18 cellular contexts compared by ENCODE assay signal in the genomic region with DNA sequence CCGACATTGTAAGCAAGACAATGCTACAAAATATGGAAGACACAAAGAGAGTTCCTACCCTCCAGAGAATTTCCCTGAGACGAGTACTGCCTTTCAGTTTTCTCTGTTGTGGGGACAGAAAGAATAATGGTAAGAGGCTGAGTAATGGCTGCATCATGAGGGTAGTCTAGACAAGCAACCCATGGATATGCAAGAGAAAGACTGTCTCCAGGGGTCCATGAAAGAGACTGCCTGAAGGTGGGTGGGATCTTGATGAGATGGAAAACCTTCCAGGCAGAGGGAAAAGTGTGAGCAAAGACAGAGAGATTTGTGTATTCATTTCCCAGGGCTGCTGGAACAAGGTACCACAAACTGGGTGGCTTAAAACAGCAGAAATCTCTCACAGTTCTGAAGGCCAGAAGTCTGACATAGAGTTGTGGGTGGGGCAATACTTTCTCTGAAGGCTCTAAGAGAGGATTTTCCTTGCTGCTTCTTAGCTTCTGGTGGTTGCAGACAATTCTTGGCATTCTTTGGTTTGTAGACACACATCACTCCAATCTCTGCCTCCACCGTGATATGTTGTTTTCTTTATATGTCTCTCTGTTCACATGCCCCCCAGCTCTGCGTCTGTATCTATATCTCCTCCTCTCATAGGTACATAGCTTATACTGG. TPM values are rescaled to one million over a fixed set of nuclear protein-coding genes. Genes with fewer than 3 reads are reported as not detected.
DNase-seq lines count a peak whose midpoint lies in the region; ATAC-seq, FAIRE-seq and TF ChIP-seq lines count a peak whose summit lies in the region.
"Had no signal": no experiment of that assay in that cellular context is flagged by ENCODE, and none has a peak within 500 bp of the region (broad histone marks: within the 10 kb centered on the region; RNA-seq: fewer than 3 reads in every experiment).

No MANE protein-coding gene starts in this region.

- TF ChIP-seq CTCF in AG09309 (IDR thresholded peaks at IDR 0.05; ENCODE audit: control insufficient read depth, insufficient read depth, low read depth, low read length, missing control alignments) (no peak), H1 (IDR thresholded peaks at IDR 0.05; ENCODE audit: control extremely low read depth in 1 of 3, insufficient read depth in 1 of 3, low read depth in 1 of 3, low read length in 3 of 3) (no peak), neural progenitor cell (IDR thresholded peaks at IDR 0.05) (no peak), GM20000 (IDR thresholded peaks at IDR 0.05; ENCODE audit: extremely low read depth, missing control alignments) (no peak)

- no peaks in the 10 kb centered on the region for H3K9me3 Mint-ChIP-seq in neural progenitor cell
- no peaks in the 10 kb centered on the region for H3K9me3 Mint-ChIP-seq in stimulated activated naive B cell treated with anti-CD40 and anti-IgM and Interleukin-4, amounts not matched to agents 10 μg/mL and 1 μg/mL and 100 μg/mL, for 72 hours
- H3K9me3 Mint-ChIP-seq: CD8-positive, alpha-beta T cell; natural killer cell treated with Interleukin-12 subunit alpha and Interleukin-12 subunit beta and Interleukin-15 and Interleukin-18, amount 100 ng/mL, for 72 hours; stimulated activated naive CD8-positive, alpha-beta T cell treated with anti-CD3 and anti-CD28 coated beads, Interleukin-15, Interleukin-2, amounts not matched to agents 100 ng/mL and 50 ng/mL, for 24 hours had no signal

- DNase-seq in AG09309 (ENCODE audit: low read depth) (peak; percentile 23), M059J (ENCODE audit: low read depth) (peak; percentile 74), H1 (ENCODE audit: low read depth in 1 of 2, low spot score in 2 of 2) (no peak), neural progenitor cell (ENCODE audit: low spot score) (no peak), NCI-H1694 treated with DMSO at 0.1 percent for 48 hours (lab: John Stamatoyannopoulos, UW) (no peak), GM20000 (ENCODE audit: low spot score) (no peak), HT-29 (ENCODE audit: low spot score) (no peak)
- DNase-seq in stimulated activated naive B cell treated with anti-CD40 and anti-IgM and Interleukin-4, amounts not matched to agents 10 μg/mL and 1 μg/mL and 100 μg/mL, for 72 hours, result no peak
- DNase-seq: anterior cingulate cortex; CD8-positive, alpha-beta T cell; DMS79; NCI-H526 treated with DMSO at 0.1 percent for 48 hours; SJCRH30; upper lobe of right lung had no signal

- no peak overlapping the region for H3K4ac ChIP-seq in H1 (replicated peaks; ENCODE audit: insufficient read length, low read depth, low read length)

- no peak overlapping the region for H2BK15ac ChIP-seq in H1 (ENCODE audit: low read length)

- CTCF ChIA-PET in H1 (lab: Charles Lee; ENCODE audit: partially characterized antibody), result interaction anchor here (0.7 to 1.2 kb wide), 3 partner anchors 123 to 234 kb away, joined by 3 read pairs; no protein-coding TSS in a partner anchor

- no peak overlapping the region for H2BK20ac ChIP-seq in H1 (ENCODE audit: low read length)

- no peak overlapping the region for H2BK5ac ChIP-seq in H1 (ENCODE audit: low read depth, low read length)

- H4K20me1 ChIP-seq in H1 (replicated peaks in 1 of 2; ENCODE audit: control insufficient read depth in 1 of 2, insufficient read depth in 2 of 2, low read length in 2 of 2) (no peaks in the 10 kb centered on the region), neural progenitor cell (ENCODE audit: low read depth) (no peaks in the 10 kb centered on the region)

- H3K18ac ChIP-seq in H1 (ENCODE audit: extremely low read depth, low read length), result no peak overlapping the region

- H3K36me3 Mint-ChIP-seq in neural progenitor cell, result no peaks in the 10 kb centered on the region
- H3K36me3 Mint-ChIP-seq in stimulated activated naive B cell treated with anti-CD40 and anti-IgM and Interleukin-4, amounts not matched to agents 10 μg/mL and 1 μg/mL and 100 μg/mL, for 72 hours, result no peaks in the 10 kb centered on the region
- H3K36me3 Mint-ChIP-seq: CD8-positive, alpha-beta T cell; natural killer cell treated with Interleukin-12 subunit alpha and Interleukin-12 subunit beta and Interleukin-15 and Interleukin-18, amount 100 ng/mL, for 72 hours had no signal

- FAIRE-seq in H1 (lab: Jason Lieb, UNC), result no peak

- H2AFZ ChIP-seq in H1 (ENCODE audit: low read length), result peak overlapping the region; percentile 25; the same call in 1 of the 2 replicates
- peak overlapping the region; percentile 42 for H2AFZ ChIP-seq in neural progenitor cell (replicated peaks)

- no peak overlapping the region for H3K4me2 ChIP-seq in H1 (ENCODE audit: insufficient read depth in 1 of 2, low read depth in 2 of 2, low read length in 2 of 2)
- H3K4me2 ChIP-seq in neural progenitor cell, result no peak overlapping the region

- H3K79me2 ChIP-seq in H1 (ENCODE audit: control insufficient read depth in 1 of 2, insufficient read depth in 2 of 2, low read length in 2 of 2) (no peaks in the 10 kb centered on the region), neural progenitor cell (ENCODE audit: low read depth) (no peaks in the 10 kb centered on the region)

- no peak for ATAC-seq in stimulated activated naive B cell treated with anti-CD40 and anti-IgM and Interleukin-4, amounts not matched to agents 10 μg/mL and 1 μg/mL and 100 μg/mL, for 72 hours (replicated peaks)
- ATAC-seq: CD8-positive, alpha-beta T cell; natural killer cell treated with Interleukin-12 subunit alpha and Interleukin-12 subunit beta and Interleukin-15 and Interleukin-18, amount 100 ng/mL, for 72 hours; upper lobe of right lung had no signal

- no peak overlapping the region for H4K91ac ChIP-seq in H1 (replicated peaks; ENCODE audit: insufficient read length, low read length)

- no peak overlapping the region for H2AK5ac ChIP-seq in H1 (ENCODE audit: low read depth, low read length)

- POLR2A ChIA-PET in H1 (lab: Charles Lee; ENCODE audit: partially characterized antibody), result interaction anchor here (1.3 kb wide), 1 partner anchor 8 kb away, joined by 4 read pairs; no protein-coding TSS in a partner anchor

- H3K36me3 ChIP-seq in H1 (ENCODE audit: control insufficient read depth in 2 of 4, insufficient read depth in 4 of 4, low read length in 3 of 4) (no peaks in the 10 kb centered on the region), neural progenitor cell (no peaks in the 10 kb centered on the region)
- H3K36me3 ChIP-seq: SJCRH30, upper lobe of right lung had no signal

- WGBS in H1 (ENCODE audit: extremely low coverage in 1 of 2, insufficient coverage in 1 of 2, insufficient read length in 1 of 2, insufficient replicate concordance in 2 of 2, low coverage in 1 of 2, low lambda C conversion rate in 2 of 2, missing lambda C conversion rate in 1 of 2), 2 experiments, result 90% methylated on average over 3 of the region's 4 CpGs; no CpG with 5 or more reads in 1 of the 2 experiments

- no peak for TF ChIP-seq EP300 in H1 (IDR thresholded peaks at IDR 0.05; ENCODE audit: borderline replicate concordance in 1 of 2, low read depth in 2 of 2, low read length in 2 of 2)

- H3K27me3 ChIP-seq in H1 (replicated peaks in 1 of 4; ENCODE audit: control insufficient read depth in 3 of 4, extremely low read depth in 1 of 4, insufficient read depth in 3 of 4, low read length in 3 of 4) (no peaks in the 10 kb centered on the region), neural progenitor cell (no peaks in the 10 kb centered on the region)
- H3K27me3 ChIP-seq: SJCRH30, upper lobe of right lung had no signal

- no peaks in the 10 kb centered on the region for H3K4me1 Mint-ChIP-seq in neural progenitor cell
- H3K4me1 Mint-ChIP-seq in stimulated activated naive B cell treated with anti-CD40 and anti-IgM and Interleukin-4, amounts not matched to agents 10 μg/mL and 1 μg/mL and 100 μg/mL, for 72 hours, result no peaks in the 10 kb centered on the region

- H3K9me3 ChIP-seq in H1 (ENCODE audit: insufficient read depth in 2 of 2, low read depth in 1 of 2, low read length in 1 of 2) (0 out of 4 replicates have a peak, but pooled peaks cover 0 to 5% of the 10 kb centered on the region in 2 experiments), neural progenitor cell (ENCODE audit: low read depth) (no peaks in the 10 kb centered on the region)
- H3K9me3 ChIP-seq: SJCRH30, upper lobe of right lung had no signal

- no peak overlapping the region for H3K4me3 Mint-ChIP-seq in neural progenitor cell
- H3K4me3 Mint-ChIP-seq in stimulated activated naive B cell treated with anti-CD40 and anti-IgM and Interleukin-4, amounts not matched to agents 10 μg/mL and 1 μg/mL and 100 μg/mL, for 72 hours, result no peak overlapping the region
- H3K4me3 Mint-ChIP-seq: CD8-positive, alpha-beta T cell; natural killer cell treated with Interleukin-12 subunit alpha and Interleukin-12 subunit beta and Interleukin-15 and Interleukin-18, amount 100 ng/mL, for 72 hours; stimulated activated naive CD8-positive, alpha-beta T cell treated with anti-CD3 and anti-CD28 coated beads, Interleukin-15, Interleukin-2, amounts not matched to agents 100 ng/mL and 50 ng/mL, for 24 hours had no signal

- no peak for TF ChIP-seq POLR2A in H1 (IDR thresholded peaks at IDR 0.05; ENCODE audit: control extremely low read depth in 1 of 2, low read depth in 2 of 2, low read length in 2 of 2)

- H3F3A ChIP-seq in neural progenitor cell (ENCODE audit: low read depth), result no peaks in the 10 kb centered on the region

- H3K4me3 ChIP-seq in AG09309 (ENCODE audit: control insufficient read depth, low read depth, low read length) (no peak overlapping the region), H1 (ENCODE audit: extremely low read depth in 1 of 4, insufficient read depth in 2 of 4, low read depth in 3 of 4, low read length in 4 of 4) (no peak overlapping the region), neural progenitor cell (no peak overlapping the region)
- H3K4me3 ChIP-seq: coronary artery, lung, SJCRH30, upper lobe of right lung had no signal

- no peak overlapping the region for H3K14ac ChIP-seq in H1 (ENCODE audit: insufficient read length)

- peaks cover 2% of the 10 kb centered on the region for H3K27me3 Mint-ChIP-seq in neural progenitor cell (ENCODE audit: insufficient read depth, low read depth)
- peaks cover 10 to 18% of the 10 kb centered on the region in 2 donors for H3K27me3 Mint-ChIP-seq in stimulated activated naive B cell treated with anti-CD40 and anti-IgM and Interleukin-4, amounts not matched to agents 10 μg/mL and 1 μg/mL and 100 μg/mL, for 72 hours

- H3K79me1 ChIP-seq in H1 (ENCODE audit: low read depth, low read length), result no peaks in the 10 kb centered on the region

- H3K9ac ChIP-seq in H1 (replicated peaks in 1 of 4; ENCODE audit: extremely low read depth in 1 of 4, low read depth in 3 of 4, low read length in 3 of 4), result no peak overlapping the region
- no peak overlapping the region for H3K9ac ChIP-seq in neural progenitor cell

- peaks cover 0 to 2% (median 0%) of the 10 kb centered on the region in 4 experiments; a peak in 2 of 7 replicates for H3K4me1 ChIP-seq in H1 (replicated peaks in 1 of 4; ENCODE audit: control insufficient read depth in 3 of 4, insufficient read depth in 4 of 4, low read length in 3 of 4)
- H3K4me1 ChIP-seq in neural progenitor cell, result no peaks in the 10 kb centered on the region
- H3K4me1 ChIP-seq: SJCRH30, upper lobe of right lung had no signal

- H2BK120ac ChIP-seq in H1 (replicated peaks; ENCODE audit: low read depth, low read length), result no peak overlapping the region

- H3K27ac ChIP-seq in H1 (ENCODE audit: low read depth, low read length), result no peak overlapping the region
- H3K27ac ChIP-seq in neural progenitor cell, result no peak overlapping the region
- H3K27ac ChIP-seq: SJCRH30, upper lobe of right lung had no signal

- H4K8ac ChIP-seq in H1 (ENCODE audit: extremely low read depth, insufficient read depth, low read length), result no peak overlapping the region

- H4K5ac ChIP-seq in H1 (ENCODE audit: insufficient read length, low read depth, low read length), result no peak overlapping the region

- no peak overlapping the region for H2BK12ac ChIP-seq in H1 (ENCODE audit: low read depth, low read length)

- no peak for TF ChIP-seq RAD21 in H1 (IDR thresholded peaks at IDR 0.05 in 1 of 2, conservative IDR thresholded peaks at IDR 0.05 in 1 of 2; ENCODE audit: low read depth in 2 of 2, low read length in 2 of 2)

- H3K56ac ChIP-seq in H1 (replicated peaks; ENCODE audit: insufficient read length, low read depth, low read length), result no peak overlapping the region

- H3K23me2 ChIP-seq in H1 (ENCODE audit: low read depth, low read length), result no peaks in the 10 kb centered on the region

- H3K23ac ChIP-seq in H1 (ENCODE audit: insufficient read length), result no peak overlapping the region

- H3K27ac Mint-ChIP-seq in neural progenitor cell, result no peak overlapping the region
- no peak overlapping the region for H3K27ac Mint-ChIP-seq in stimulated activated naive B cell treated with anti-CD40 and anti-IgM and Interleukin-4, amounts not matched to agents 10 μg/mL and 1 μg/mL and 100 μg/mL, for 72 hours
- H3K27ac Mint-ChIP-seq: CD8-positive, alpha-beta T cell; natural killer cell treated with Interleukin-12 subunit alpha and Interleukin-12 subunit beta and Interleukin-15 and Interleukin-18, amount 100 ng/mL, for 72 hours; stimulated activated naive CD8-positive, alpha-beta T cell treated with anti-CD3 and anti-CD28 coated beads, Interleukin-15, Interleukin-2, amounts not matched to agents 100 ng/mL and 50 ng/mL, for 24 hours had no signal

RNA-seq across cellular contexts. Expression of a gene that starts 41.4 kb away (rescaled TPM):
- 50.2 and 64.4 TPM in 2 replicates for total RNA-seq in M059J (2014; rRNA removed; shearing (Covaris generic))
- total RNA-seq in H1 (2021; fragmentation: NEBNext Ultra II Directional; extraction: Animal tissue kit (Norgen Biotek cat#: 25700)), result 114 and 123 TPM in 2 replicates
- 10.2 and 20.7 TPM in 2 replicates for polyA plus RNA-seq in H1 (2011; rRNA removed)
- polyA plus RNA-seq in H1 (2011; cell fraction: cytosol; rRNA removed), result 33.6 TPM
- polyA plus RNA-seq in H1 (2011; cell fraction: nucleus; rRNA removed), result 3.6 TPM
- 122 to 225 TPM (median 147 TPM) in 4 replicates for polyA plus RNA-seq in H1 (2012, experiment 1 of 2)
- polyA plus RNA-seq in H1 (2012, experiment 2 of 2), result 10.2 TPM
- polyA plus RNA-seq in H1 (2013, experiment 1 of 2), result 66.2 TPM
- 67.9 TPM for polyA plus RNA-seq in H1 (2013, experiment 2 of 2)
- 16.2 and 20.3 TPM in 2 replicates for polyA minus RNA-seq in H1 (2011; rRNA and poly(A)+ RNA removed)
- polyA minus RNA-seq in H1 (2011; cell fraction: cytosol; rRNA and poly(A)+ RNA removed), result 18.1 TPM
- 14.0 TPM for polyA minus RNA-seq in H1 (2011; cell fraction: nucleus; rRNA and poly(A)+ RNA removed)
- 108 and 201 TPM in 2 replicates for total RNA-seq in neural progenitor cell (ENCODE audit: low replicate concordance)
- total RNA-seq in HT-29 (2014; rRNA removed; shearing (Covaris generic)), result 12.7 and 16.4 TPM in 2 replicates

RNA-seq across cellular contexts. Expression of a gene that starts 44.8 kb away (rescaled TPM):
- 34.9 and 46.8 TPM in 2 replicates for total RNA-seq in M059J (2014; rRNA removed; shearing (Covaris generic))
- total RNA-seq in H1 (2021; fragmentation: NEBNext Ultra II Directional; extraction: Animal tissue kit (Norgen Biotek cat#: 25700)), result 35.0 and 37.0 TPM in 2 replicates
- 23.2 and 26.0 TPM in 2 replicates for polyA plus RNA-seq in H1 (2011; rRNA removed)
- 26.6 TPM for polyA plus RNA-seq in H1 (2011; cell fraction: cytosol; rRNA removed)
- polyA plus RNA-seq in H1 (2011; cell fraction: nucleus; rRNA removed), result 43.8 TPM
- polyA plus RNA-seq in H1 (2012, experiment 1 of 2), result 26.9 to 31.0 TPM (median 29.7 TPM) in 4 replicates
- 34.8 TPM for polyA plus RNA-seq in H1 (2012, experiment 2 of 2)
- 30.7 TPM for polyA plus RNA-seq in H1 (2013, experiment 1 of 2)
- polyA plus RNA-seq in H1 (2013, experiment 2 of 2), result 30.3 TPM
- 11.9 and 12.5 TPM in 2 replicates for polyA minus RNA-seq in H1 (2011; rRNA and poly(A)+ RNA removed)
- polyA minus RNA-seq in H1 (2011; cell fraction: cytosol; rRNA and poly(A)+ RNA removed), result 13.4 TPM
- polyA minus RNA-seq in H1 (2011; cell fraction: nucleus; rRNA and poly(A)+ RNA removed), result 19.0 TPM
- total RNA-seq in neural progenitor cell (ENCODE audit: low replicate concordance), result 39.3 and 43.3 TPM in 2 replicates
- total RNA-seq in HT-29 (2014; rRNA removed; shearing (Covaris generic)), result 0.05 and 0.18 TPM in 2 replicates

Comparison
In these comparisons a context has a peak if more than half of its experiments do, and no peak if none do; other contexts are left out.
1. DNase-seq: peak in AG09309 (single experiment) and M059J (single experiment); none in H1 (0 of 2), neural progenitor cell (single experiment), NCI-H1694 treated with DMSO at 0.1 percent for 48 hours (single experiment), GM20000 (single experiment), stimulated activated naive B cell treated with anti-CD40 and anti-IgM and Interleukin-4, amounts not matched to agents 10 μg/mL and 1 μg/mL and 100 μg/mL, for 72 hours (single experiment) and HT-29 (single experiment).
2. RNA of a gene that starts 44.8 kb away (total RNA-seq): 34.9 to 46.8 TPM in M059J, 39.3 to 43.3 TPM in neural progenitor cell and 35.0 to 37.0 TPM in H1; 0.05 to 0.18 TPM in HT-29; every median in the first group is over 10 times any median in the second.